In the genomic region with DNA sequence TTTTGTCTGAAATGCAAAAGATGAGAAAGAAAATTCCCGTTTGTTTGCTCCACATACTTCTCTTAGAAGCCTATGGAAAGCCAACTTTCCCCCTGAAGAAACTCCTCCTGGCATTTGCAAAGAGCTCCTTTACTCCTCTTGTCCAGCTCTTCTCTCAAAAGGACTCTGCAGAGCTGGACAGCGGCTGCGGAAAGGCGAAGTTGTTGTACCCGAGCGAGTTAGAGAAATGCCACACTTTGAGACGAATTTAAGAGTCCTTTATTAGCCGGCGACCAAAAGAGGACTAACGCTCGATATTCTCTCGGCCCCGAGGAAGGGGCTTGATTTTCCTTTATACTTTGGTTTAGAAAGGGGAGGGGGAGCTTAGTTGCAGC, we compare ENCODE assay signal across 29 cellular contexts.
DNase-seq lines count a peak whose midpoint lies in the region; ATAC-seq and TF ChIP-seq lines count a peak whose summit lies in the region.
"Had no signal": no experiment of that assay in that cellular context is flagged by ENCODE, and none has a peak within 500 bp of the region (broad histone marks: within the 10 kb centered on the region; RNA-seq: fewer than 3 reads in every experiment).

No MANE protein-coding gene starts in this region.

- no peak overlapping the region; the same call in 1 of the 2 replicates for H3K27ac ChIP-seq in HEK293 (ENCODE audit: extremely low read depth, low read depth, low read length)
- H3K27ac ChIP-seq: HL-60, lower lobe of right lung, neutrophil, RWPE1, testis had no signal

- H3K4me1 Mint-ChIP-seq in Calu3 (ENCODE audit: low read depth, unreplicated experiment) (peaks cover 19% of the 10 kb centered on the region), WTC11 (peaks cover 68% of the 10 kb centered on the region)
- H3K4me1 Mint-ChIP-seq: CD4-positive, CD25-positive, alpha-beta regulatory T cell had no signal

- H3K4me3 Mint-ChIP-seq in Calu3 (ENCODE audit: low read depth, unreplicated experiment) (peak overlapping the region; percentile 52), WTC11 (peak overlapping the region; percentile 74)
- H3K4me3 Mint-ChIP-seq: CD4-positive, CD25-positive, alpha-beta regulatory T cell; stimulated activated memory B cell treated with anti-CD40 and anti-IgM and Interleukin-4, amounts not matched to agents 10 μg/mL and 1 μg/mL and 100 μg/mL, for 72 hours had no signal

- peaks cover 68% of the 10 kb centered on the region for H3K27me3 Mint-ChIP-seq in Calu3 (ENCODE audit: unreplicated experiment)
- peaks cover 97% of the 10 kb centered on the region for H3K27me3 Mint-ChIP-seq in WTC11 (ENCODE audit: low read depth)

- peak overlapping the region; percentile 31 for H3K4me3 ChIP-seq in HEK293 (ENCODE audit: low read depth, low read length)
- H3K4me3 ChIP-seq: GM12878, lower lobe of right lung, testis had no signal

- BruUV-seq in Calu3 (replicated peaks; lab: Mats Ljungman, UMichigan): no TSS peak

- no peak for TF ChIP-seq CTCF in Calu3 (IDR thresholded peaks at IDR 0.05; ENCODE audit: unreplicated experiment)
- TF ChIP-seq CTCF in HEK293 (tag by site-specific recombination; IDR thresholded peaks at IDR 0.05): no peak
- TF ChIP-seq CTCF in WTC11 (IDR thresholded peaks at IDR 0.05): no peak

- DNase-seq in Calu3: no peak
- no peak for DNase-seq in WTC11 (ENCODE audit: low spot score)
- DNase-seq in islet precursor cell: peak; percentile 69
- no peak for DNase-seq in NCI-H1048 (lab: John Stamatoyannopoulos, UW)
- DNase-seq in posterior cingulate gyrus: no peak
- DNase-seq: activated CD4-positive, alpha-beta T cell treated with anti-CD3 and anti-CD28 coated beads for 1 hour; activated naive CD4-positive, alpha-beta T cell treated with Interleukin-2 at 50 U/mL for 16 hours; activated T-cell treated with anti-CD3 and anti-CD28 coated beads, Interleukin-2, amount 50 U/mL, for 1 hour; anterior cingulate cortex; CD4-positive, CD25-positive, alpha-beta regulatory T cell; central memory CD4-positive, alpha-beta T cell; DMS53; GOT3; kidney; lower lobe of right lung; MM.1S; NCI-H1436; NCI-H2107; NCI-H446 treated with DMSO at 0.1 percent for 48 hours; stimulated activated CD4-positive, alpha-beta T cell treated with anti-CD3 and anti-CD28 coated beads, Interleukin-2, amount 100 ng/mL, for 24 hours; testis had no signal

- H3K9me3 Mint-ChIP-seq in Calu3 (ENCODE audit: low read depth, unreplicated experiment): no peaks in the 10 kb centered on the region
- H3K9me3 Mint-ChIP-seq in WTC11: no peaks in the 10 kb centered on the region

- CTCF ChIA-PET in Calu3 (lab: Charles Lee): interaction anchor here (0.9 to 1.1 kb wide), 2 partner anchors 23 to 37 kb away, joined by 3 to 10 read pairs; no protein-coding TSS in a partner anchor
- CTCF ChIA-PET in HEK293 (lab: Yijun Ruan, JAX): interaction anchor here (1.0 to 1.7 kb wide), 4 partner anchors 10 to 44 kb away, joined by 3 to 7 read pairs (median 4); no protein-coding TSS in a partner anchor
- CTCF ChIA-PET in WTC11 (lab: Charles Lee): interaction anchor here (0.6 to 2.6 kb wide), 12 partner anchors 8 to 1331 kb away, joined by 3 to 8 read pairs (median 5); no protein-coding TSS in a partner anchor

- no peak overlapping the region for H3K27ac Mint-ChIP-seq in Calu3 (ENCODE audit: unreplicated experiment)
- H3K27ac Mint-ChIP-seq in WTC11: no peak overlapping the region
- H3K27ac Mint-ChIP-seq: CD4-positive, CD25-positive, alpha-beta regulatory T cell; stimulated activated memory B cell treated with anti-CD40 and anti-IgM and Interleukin-4, amounts not matched to agents 10 μg/mL and 1 μg/mL and 100 μg/mL, for 72 hours had no signal

- no peaks in the 10 kb centered on the region for H3K4me1 ChIP-seq in HEK293 (ENCODE audit: control insufficient read depth, insufficient read depth, low read length)
- H3K4me1 ChIP-seq: lower lobe of right lung, testis had no signal

- H3K36me3 Mint-ChIP-seq in Calu3 (ENCODE audit: insufficient read depth, unreplicated experiment): peaks cover 3% of the 10 kb centered on the region
- H3K36me3 Mint-ChIP-seq in WTC11: no peaks in the 10 kb centered on the region

- intact Hi-C loops in Calu3 (cut with micrococcal nuclease; ENCODE audit: unreplicated experiment): no loop called here
- intact Hi-C loops in posterior cingulate gyrus (cut with DNase I): no loop called here

- ATAC-seq in WTC11: 0 out of 2 replicates have a peak, but pooled peaks have one; percentile 10
- ATAC-seq in HG03432 (IDR thresholded peaks at IDR 0.05; ENCODE audit: unreplicated experiment): no peak
- no peak for ATAC-seq in GM21576 (IDR thresholded peaks at IDR 0.05; ENCODE audit: unreplicated experiment)
- ATAC-seq: GM12878; lower lobe of right lung; stimulated activated memory B cell treated with anti-CD40 and anti-IgM and Interleukin-4, amounts not matched to agents 10 μg/mL and 1 μg/mL and 100 μg/mL, for 72 hours had no signal

- H3K9me3 ChIP-seq in HEK293 (ENCODE audit: control insufficient read depth, insufficient read depth, low read depth, low read length): no peaks in the 10 kb centered on the region
- H3K9me3 ChIP-seq: neutrophil, testis had no signal

- peaks cover 0 to 4% of the 10 kb centered on the region in 2 experiments; a peak in 1 of 3 replicates for H3K36me3 ChIP-seq in HEK293 (ENCODE audit: control insufficient read depth in 2 of 2, insufficient read depth in 1 of 2, low read length in 2 of 2)
- H3K36me3 ChIP-seq: lower lobe of right lung, neutrophil had no signal

- POLR2A ChIA-PET in HEK293 (lab: Yijun Ruan, JAX) (interaction anchor here (0.6 to 1.6 kb wide), 3 partner anchors 11 to 158 kb away, joined by 3 to 4 read pairs (median 4); partner anchors contain the start of gene TRIM27), WTC11 (lab: Charles Lee) (interaction anchor here (1.0 kb wide), 1 partner anchor 45 kb away, joined by 4 read pairs; no protein-coding TSS in a partner anchor)

TF ChIP-seq in HEK293, 187 proteins besides CTCF, POLR2A, EP300 and RAD21 (continues in another document):
- TF ChIP-seq ZBTB26 (tag by site-specific recombination; optimal IDR thresholded peaks at IDR 0.05) (no peak), HOXC10 (CRISPR knock-in tag; IDR thresholded peaks at IDR 0.05) (no peak)

TF ChIP-seq in WTC11, 78 proteins besides CTCF, POLR2A, EP300 and RAD21:
- TF ChIP-seq NFE2L1 (CRISPR knock-in tag; IDR thresholded peaks at IDR 0.05) (no peak), MAX (CRISPR knock-in tag; IDR thresholded peaks at IDR 0.05) (no peak), ZBTB43 (CRISPR knock-in tag; IDR thresholded peaks at IDR 0.05) (no peak)
